In the genomic region with DNA sequence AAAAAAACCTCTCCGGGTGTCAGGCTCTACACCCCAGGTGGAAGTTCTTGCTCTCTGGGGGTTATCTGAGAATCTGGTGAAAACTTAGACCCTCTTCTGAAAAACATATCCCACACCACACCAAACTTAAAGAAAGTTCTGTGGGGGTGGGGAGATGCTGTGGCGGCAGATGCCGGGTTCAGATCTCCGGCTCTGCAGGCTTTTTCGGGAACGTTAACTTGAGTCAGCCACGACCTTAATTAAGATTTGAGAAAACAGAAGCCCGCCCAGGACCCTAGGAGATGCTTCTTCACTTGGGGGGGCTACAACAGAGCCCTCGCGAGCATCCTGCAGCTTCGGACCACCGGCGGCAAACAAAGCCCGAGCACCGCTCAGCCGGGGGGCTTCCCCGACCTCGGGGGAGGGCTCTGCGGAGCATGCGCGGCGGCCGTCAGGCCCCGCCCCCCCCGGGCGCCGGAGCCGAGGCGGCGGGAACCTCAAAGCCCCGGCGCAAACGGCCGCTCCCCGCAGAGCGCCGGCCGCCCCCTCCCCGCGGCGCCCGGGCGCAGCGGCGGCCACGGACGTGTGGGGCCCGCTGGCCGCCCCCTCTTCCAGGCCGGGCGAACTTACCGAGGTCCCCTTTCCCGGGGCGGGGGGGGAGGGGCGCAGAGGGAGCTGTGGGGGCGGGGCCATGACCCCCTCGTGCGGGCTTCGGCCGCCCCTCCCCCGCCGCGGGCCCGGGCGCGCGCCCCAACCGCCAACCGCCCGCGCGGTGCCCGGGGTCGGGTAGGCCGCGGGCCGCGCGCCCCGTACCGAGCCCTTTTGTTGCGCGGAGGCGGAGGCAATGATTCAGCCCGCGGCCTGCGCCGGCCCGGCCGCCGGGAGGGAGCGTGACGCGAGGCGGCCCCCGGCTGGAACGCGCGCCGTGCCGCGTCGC, we compare ENCODE assay signal across 8 cellular contexts. TPM values are rescaled to one million over a fixed set of nuclear protein-coding genes. Genes with fewer than 3 reads are reported as not detected.
DNase-seq lines count a peak whose midpoint lies in the region; ATAC-seq and TF ChIP-seq lines count a peak whose summit lies in the region.

No MANE protein-coding gene starts in this region.

- peaks cover 16% of the 10 kb centered on the region for H3K4me1 ChIP-seq in CD8-positive, alpha-beta memory T cell (ENCODE audit: insufficient read depth, low read length)
- peaks cover 20 to 67% of the 10 kb centered on the region in 2 donors for H3K4me1 ChIP-seq in left lung

- peaks cover 0 to 36% (median 0%) of the 10 kb centered on the region in 3 donors for H3K36me3 Mint-ChIP-seq in CD8-positive, alpha-beta memory T cell
- H3K36me3 Mint-ChIP-seq in chondrocyte (ENCODE audit: low read depth) = no peaks in the 10 kb centered on the region

- H3K4me3 Mint-ChIP-seq in CD8-positive, alpha-beta memory T cell = peak overlapping the region; percentile 75 to 92 (median 80)
- peak overlapping the region; percentile 75 for H3K4me3 Mint-ChIP-seq in chondrocyte (ENCODE audit: unreplicated experiment)

- peak overlapping the region; percentile 57 for H3K4me3 ChIP-seq in CD8-positive, alpha-beta memory T cell (ENCODE audit: low read length)
- H3K4me3 ChIP-seq in left lung = peak overlapping the region; percentile 81 to 86

- H3K27me3 Mint-ChIP-seq in CD8-positive, alpha-beta memory T cell = peaks cover 0 to 2% of the 10 kb centered on the region in 2 donors
- H3K27me3 Mint-ChIP-seq in chondrocyte (ENCODE audit: low read depth) = no peaks in the 10 kb centered on the region

- no peaks in the 10 kb centered on the region for H3K9me3 ChIP-seq in CD8-positive, alpha-beta memory T cell (ENCODE audit: low read length)
- no peaks in the 10 kb centered on the region for H3K9me3 ChIP-seq in left lung

- no peaks in the 10 kb centered on the region for H3K27me3 ChIP-seq in CD8-positive, alpha-beta memory T cell (ENCODE audit: insufficient read depth, low read length, poor library complexity, severe bottlenecking)
- no peaks in the 10 kb centered on the region for H3K27me3 ChIP-seq in left lung

- peak; percentile 45 for ATAC-seq in left lung

- CTCF ChIA-PET in CD8-positive, alpha-beta memory T cell (lab: Charles Lee) = no interaction called here

- intact Hi-C loops in left lung (cut with DNase I) = no loop called here

- peaks cover 37 to 55% (median 51%) of the 10 kb centered on the region in 3 donors for H3K4me1 Mint-ChIP-seq in CD8-positive, alpha-beta memory T cell
- H3K4me1 Mint-ChIP-seq in chondrocyte (ENCODE audit: low read depth) = peaks cover 45% of the 10 kb centered on the region

- H3K9me3 Mint-ChIP-seq in CD8-positive, alpha-beta memory T cell = no peaks in the 10 kb centered on the region
- H3K9me3 Mint-ChIP-seq in chondrocyte (ENCODE audit: low read depth) = no peaks in the 10 kb centered on the region

- peak overlapping the region; percentile 65 to 95 (median 88) for H3K27ac Mint-ChIP-seq in CD8-positive, alpha-beta memory T cell
- peak overlapping the region; percentile 76 for H3K27ac Mint-ChIP-seq in chondrocyte (ENCODE audit: unreplicated experiment)

- peak overlapping the region; percentile 93 for H3K27ac ChIP-seq in CD8-positive, alpha-beta memory T cell (ENCODE audit: low read depth, low read length)
- H3K27ac ChIP-seq in left lung = peak overlapping the region; percentile 86 to 89

- POLR2A ChIA-PET in CD8-positive, alpha-beta memory T cell (lab: Charles Lee) = no interaction called here

- H3K36me3 ChIP-seq in CD8-positive, alpha-beta memory T cell (ENCODE audit: insufficient read depth, low read length) = peaks cover 8% of the 10 kb centered on the region
- peaks cover 0 to 30% of the 10 kb centered on the region in 2 donors for H3K36me3 ChIP-seq in left lung

- TF ChIP-seq CTCF in GM20000 (IDR thresholded peaks at IDR 0.05; ENCODE audit: extremely low read depth, missing control alignments) = no peak
- no peak for TF ChIP-seq CTCF in chondrocyte (IDR thresholded peaks at IDR 0.05)
- no peak for TF ChIP-seq CTCF in left lung (IDR thresholded peaks at IDR 0.05)

- peak; percentile 38 to 71 (median 54) for DNase-seq in CD8-positive, alpha-beta memory T cell
- DNase-seq in GM20000 (ENCODE audit: low spot score) (peak; percentile 98), KG1 (lab: John Stamatoyannopoulos, UW) (peak; percentile 17), chondrocyte (ENCODE audit: low spot score) (no peak), left lung (peak; percentile 45 to 86), ureter (ENCODE audit: low spot score) (no peak)
- peak; percentile 37 for DNase-seq in activated CD4-positive, alpha-beta T cell treated with anti-CD3 and anti-CD28 coated beads for 1 hour
- DNase-seq in stimulated activated CD4-positive, alpha-beta T cell treated with anti-CD3 and anti-CD28 coated beads, Interleukin-4, amount 100 ng/mL, for 4 hours = peak; percentile 65 to 70

RNA-seq across cellular contexts. Expression of a gene that starts 2.0 kb away (rescaled TPM):
- total RNA-seq in CD8-positive, alpha-beta memory T cell = 100 to 1,000 TPM; 156 TPM
- polyA plus RNA-seq in CD8-positive, alpha-beta memory T cell = 27.5 TPM
- 88.6 to 90.0 TPM (median 88.7 TPM) in 3 replicates for total RNA-seq in chondrocyte
- total RNA-seq in left lung = 10 to 100 TPM; 56.8 to 60.7 TPM
- total RNA-seq in ureter = 85.2 TPM

Comparison
In these comparisons a context has a peak if more than half of its experiments do, and no peak if none do; other contexts are left out.
1. DNase-seq: peak in CD8-positive, alpha-beta memory T cell (5 of 5), GM20000 (single experiment), KG1 (single experiment), activated CD4-positive, alpha-beta T cell treated with anti-CD3 and anti-CD28 coated beads for 1 hour (single experiment), left lung (2 of 2) and stimulated activated CD4-positive, alpha-beta T cell treated with anti-CD3 and anti-CD28 coated beads, Interleukin-4, amount 100 ng/mL, for 4 hours (2 of 2); none in chondrocyte (single experiment) and ureter (single experiment).